In genomic region chr16:9096416-9096952, GRCh38 we compare ENCODE assay signal across 13 cellular contexts. TPM values are rescaled to one million over a fixed set of nuclear protein-coding genes. Genes with fewer than 3 reads are reported as not detected.
DNase-seq lines count a peak whose midpoint lies in the region; ATAC-seq, FAIRE-seq and TF ChIP-seq lines count a peak whose summit lies in the region.
"Had no signal": no experiment of that assay in that cellular context is flagged by ENCODE, and none has a peak within 500 bp of the region (broad histone marks: within the 10 kb centered on the region; RNA-seq: fewer than 3 reads in every experiment).

No MANE protein-coding gene starts in this region.

- no peak overlapping the region for H3K27ac ChIP-seq in HepG2 (ENCODE audit: extremely low read length, insufficient read depth, low read length)
- no peak overlapping the region for H3K27ac ChIP-seq in right lobe of liver
- H3K27ac ChIP-seq in hepatocyte: no peak overlapping the region

- H3K4me1 ChIP-seq in HepG2 (ENCODE audit: insufficient read depth, low read length) (peaks cover 75% of the 10 kb centered on the region), right lobe of liver (peaks cover 2 to 81% (median 31%) of the 10 kb centered on the region in 4 donors), hepatocyte (ENCODE audit: insufficient read depth) (peaks cover 51% of the 10 kb centered on the region)

- no peaks in the 10 kb centered on the region for H3K9me3 Mint-ChIP-seq in activated B cell treated with CpG ODN at 0.5 μM for 24 hours

- no peaks in the 10 kb centered on the region for H3K27me3 Mint-ChIP-seq in activated B cell treated with CpG ODN at 0.5 μM for 24 hours

- no peak for TF ChIP-seq RAD21 in HepG2 (CRISPR knock-in tag; IDR thresholded peaks at IDR 0.05)

- H2AFZ ChIP-seq in HepG2 (ENCODE audit: low read length) (no peak overlapping the region), hepatocyte (no peak overlapping the region)

- no peak for TF ChIP-seq CTCF in HepG2 (CRISPR knock-in tag; IDR thresholded peaks at IDR 0.05)
- TF ChIP-seq CTCF in right lobe of liver (IDR thresholded peaks at IDR 0.05): no peak
- TF ChIP-seq CTCF in activated B cell treated with CpG ODN at 0.5 μM for 24 hours (IDR thresholded peaks at IDR 0.05): no peak
- no peak for TF ChIP-seq CTCF in hepatocyte (IDR thresholded peaks at IDR 0.05; ENCODE audit: poor library complexity)

- no peak overlapping the region for H3K9ac ChIP-seq in HepG2 (ENCODE audit: insufficient read depth, low read depth, low read length)

- BruUV-seq in HepG2 (replicated peaks; lab: Mats Ljungman, UMichigan): no TSS peak

- H3K9me2 ChIP-seq in hepatocyte (replicated peaks; ENCODE audit: insufficient read depth): no peaks in the 10 kb centered on the region

- DNase-seq in HepG2 (ENCODE audit: low spot score) (no peak), right lobe of liver (no peak), activated B cell treated with CpG ODN at 0.5 μM for 24 hours (no peak), hepatocyte (ENCODE audit: low spot score) (no peak), Kasumi-1 (lab: John Stamatoyannopoulos, UW) (no peak), DMS 273 treated with DMSO at 0.1 percent for 48 hours (lab: John Stamatoyannopoulos, UW) (no peak)
- no peak for DNase-seq in central memory CD4-positive, alpha-beta T cell
- DNase-seq: activated CD4-positive, CD25-positive, alpha-beta regulatory T cell treated with anti-CD3 and anti-CD28 coated beads, Interleukin-2, amount 50 U/mL, for 72 hours; amniotic stem cell; NCI-H345; upper lobe of left lung had no signal

- peaks cover 89% of the 10 kb centered on the region for H4K20me1 ChIP-seq in HepG2 (ENCODE audit: insufficient read depth, low read length)
- peaks cover 90% of the 10 kb centered on the region for H4K20me1 ChIP-seq in hepatocyte (ENCODE audit: insufficient read depth, poor library complexity, severe bottlenecking)

- H3K36me3 ChIP-seq in HepG2 (replicated peaks in 1 of 2; ENCODE audit: control insufficient read depth in 1 of 2, insufficient read depth in 2 of 2, low read length in 2 of 2): peaks cover 17 to 49% of the 10 kb centered on the region in 2 experiments
- H3K36me3 ChIP-seq in right lobe of liver: peaks cover 0 to 27% (median 4%) of the 10 kb centered on the region in 4 donors
- H3K36me3 ChIP-seq in hepatocyte (replicated peaks; ENCODE audit: insufficient read depth, low read depth): no peaks in the 10 kb centered on the region

- H3K27me3 ChIP-seq in HepG2 (ENCODE audit: control insufficient read depth in 1 of 2, insufficient read depth in 2 of 2, low read length in 2 of 2): no peaks in the 10 kb centered on the region; a peak in 1 of 5 replicates
- H3K27me3 ChIP-seq in right lobe of liver: no peaks in the 10 kb centered on the region
- no peaks in the 10 kb centered on the region for H3K27me3 ChIP-seq in hepatocyte
- H3K27me3 ChIP-seq: upper lobe of left lung had no signal

- H3K4me3 Mint-ChIP-seq in activated B cell treated with CpG ODN at 0.5 μM for 24 hours: peak overlapping the region; percentile 46

- CTCF ChIA-PET in HepG2 (lab: Yijun Ruan, JAX; ENCODE audit: low intra/inter-chr PET ratio, low total read pairs): no interaction called here
- CTCF ChIA-PET in activated B cell treated with CpG ODN at 0.5 μM for 24 hours (lab: Charles Lee): interaction anchor here (1.3 kb wide), 1 partner anchor 87 kb away, joined by 3 read pairs; no protein-coding TSS in a partner anchor

- H3K4me3 ChIP-seq in HepG2 (replicated peaks in 1 of 3; ENCODE audit: insufficient read depth in 1 of 3, low read depth in 2 of 3, low read length in 3 of 3) (no peak overlapping the region), right lobe of liver (no peak overlapping the region), hepatocyte (no peak overlapping the region)

- TF ChIP-seq POLR2A in HepG2 (IDR thresholded peaks at IDR 0.05; ENCODE audit: insufficient read depth in 1 of 2, low read depth in 2 of 2, low read length in 2 of 2) (no peak), right lobe of liver (IDR thresholded peaks at IDR 0.05) (no peak)

- in situ Hi-C loops in HepG2 (cut with HindIII; ENCODE audit: extremely low pct_ligation_motif_present, low pct_unique_long_range_greater_than_20kb): no loop called here

- ATAC-seq in HepG2: no peak
- no peak for ATAC-seq in right lobe of liver
- ATAC-seq in activated B cell treated with CpG ODN at 0.5 μM for 24 hours (ENCODE audit: low read depth): no peak
- no peak for ATAC-seq in HG03460 (IDR thresholded peaks at IDR 0.05; ENCODE audit: unreplicated experiment)

- TF ChIP-seq EP300 in HepG2 (IDR thresholded peaks at IDR 0.05; ENCODE audit: low read depth in 2 of 2, low read length in 2 of 2): no peak
- TF ChIP-seq EP300 in HepG2 (CRISPR knock-in tag; IDR thresholded peaks at IDR 0.05; ENCODE audit: borderline replicate concordance): no peak

- H3K4me2 ChIP-seq in HepG2 (ENCODE audit: low read depth, low read length) (peak overlapping the region; percentile 98), hepatocyte (peak overlapping the region; percentile 95)

- intact Hi-C loops in HepG2 (cut with micrococcal nuclease; ENCODE audit: unreplicated experiment) (loop anchor here (10.0 kb wide), 2 partner anchors 162 to 422 kb away; partner anchors contain the start of gene ABAT), right lobe of liver (cut with DNase I) (no loop called here), activated B cell treated with CpG ODN at 0.5 μM for 24 hours (cut with micrococcal nuclease) (no loop called here)

- H3K36me3 Mint-ChIP-seq in activated B cell treated with CpG ODN at 0.5 μM for 24 hours (ENCODE audit: low read depth): peaks cover 72% of the 10 kb centered on the region

- peaks cover 99% of the 10 kb centered on the region for H3K79me2 ChIP-seq in HepG2 (ENCODE audit: insufficient read depth, low read length)
- H3K79me2 ChIP-seq in hepatocyte: peaks cover 98% of the 10 kb centered on the region

- no peak for FAIRE-seq in HepG2 (lab: Jason Lieb, UNC)
- FAIRE-seq: H1 had no signal

- POLR2A ChIA-PET in HepG2 (lab: Yijun Ruan, JAX): interaction anchor here (0.7 to 1.0 kb wide), 3 partner anchors 10 to 21 kb away, joined by 3 to 4 read pairs (median 3); no protein-coding TSS in a partner anchor
- POLR2A ChIA-PET in activated B cell treated with CpG ODN at 0.5 μM for 24 hours (lab: Charles Lee): interaction anchor here (0.5 to 0.7 kb wide), 2 partner anchors 36 to 206 kb away, joined by 4 to 6 read pairs; no protein-coding TSS in a partner anchor

- peak overlapping the region; percentile 35 for H3K27ac Mint-ChIP-seq in activated B cell treated with CpG ODN at 0.5 μM for 24 hours

- H3K4me1 Mint-ChIP-seq in activated B cell treated with CpG ODN at 0.5 μM for 24 hours: peaks cover 82% of the 10 kb centered on the region

- no peaks in the 10 kb centered on the region for H3K9me3 ChIP-seq in HepG2 (ENCODE audit: low read length)
- no peaks in the 10 kb centered on the region for H3K9me3 ChIP-seq in right lobe of liver
- H3K9me3 ChIP-seq in hepatocyte (ENCODE audit: low read depth): no peaks in the 10 kb centered on the region
- H3K9me3 ChIP-seq: upper lobe of left lung had no signal

- WGBS in HepG2 (ENCODE audit: low lambda C conversion rate): 93% methylated on average over 2 of the region's 2 CpGs
- WGBS in right lobe of liver (ENCODE audit: insufficient coverage, low coverage, low lambda C conversion rate, missing lambda C conversion rate): 79% methylated on average over 2 of the region's 2 CpGs
- 89% methylated on average over 2 of the region's 2 CpGs for WGBS in hepatocyte (ENCODE audit: low lambda C conversion rate, missing lambda C conversion rate)

RNA-seq across cellular contexts. Expression of gene HAPSTR1, which starts 5.0 kb away (rescaled TPM):
- 83.2 and 98.4 TPM in 2 replicates for total RNA-seq in HepG2 (2016; rRNA removed; fragmentation: Illumina TruSeq; extraction: Trizol)
- total RNA-seq in HepG2 (2016; cell fraction: cytosol; rRNA removed; fragmentation: Illumina TruSeq; extraction: Trizol; ENCODE audit: low read depth): 7.8 and 8.2 TPM in 2 replicates
- total RNA-seq in HepG2 (2016; cell fraction: insoluble cytoplasmic fraction; rRNA removed; fragmentation: Illumina TruSeq; extraction: Trizol): 84.4 and 87.6 TPM in 2 replicates
- total RNA-seq in HepG2 (2016; cell fraction: membrane; rRNA removed; fragmentation: Illumina TruSeq; extraction: Trizol): 37.9 and 42.3 TPM in 2 replicates
- 61.0 and 71.2 TPM in 2 replicates for total RNA-seq in HepG2 (2016; cell fraction: nucleus; rRNA removed; fragmentation: Illumina TruSeq; extraction: Trizol)
- 23.6 and 25.2 TPM in 2 replicates for polyA plus RNA-seq in HepG2 (2011; rRNA removed)
- polyA plus RNA-seq in HepG2 (2011; cell fraction: cytosol; rRNA removed): 10.9 and 17.5 TPM in 2 replicates
- 18.7 and 24.1 TPM in 2 replicates for polyA plus RNA-seq in HepG2 (2011; cell fraction: nucleus; rRNA removed)
- polyA plus RNA-seq in HepG2 (2012): 23.7 and 25.0 TPM in 2 replicates
- 2.8 and 3.6 TPM in 2 replicates for polyA plus RNA-seq in HepG2 (2016; cell fraction: cytosol; fragmentation: Illumina TruSeq; extraction: Trizol; ENCODE audit: low read depth)
- polyA plus RNA-seq in HepG2 (2016; cell fraction: insoluble cytoplasmic fraction; fragmentation: Illumina TruSeq; extraction: Trizol; ENCODE audit: low read depth): 37.1 and 37.6 TPM in 2 replicates
- 13.0 and 13.5 TPM in 2 replicates for polyA plus RNA-seq in HepG2 (2016; cell fraction: membrane; fragmentation: Illumina TruSeq; extraction: Trizol; ENCODE audit: low read depth)
- 44.6 and 47.8 TPM in 2 replicates for polyA plus RNA-seq in HepG2 (2016; cell fraction: nucleus; fragmentation: Illumina TruSeq; extraction: Trizol; ENCODE audit: insufficient read depth, low read depth)
- polyA minus RNA-seq in HepG2 (2011; rRNA and poly(A)+ RNA removed; ENCODE audit: low replicate concordance): 32.6 and 37.5 TPM in 2 replicates
- 34.0 and 41.8 TPM in 2 replicates for polyA minus RNA-seq in HepG2 (2011; cell fraction: cytosol; rRNA and poly(A)+ RNA removed)
- 81.2 and 89.8 TPM in 2 replicates for polyA minus RNA-seq in HepG2 (2011; cell fraction: nucleus; rRNA and poly(A)+ RNA removed)
- 10 to 100 TPM; 23.6 to 34.8 (median 28.3) TPM for total RNA-seq in right lobe of liver
- total RNA-seq in activated B cell treated with CpG ODN at 0.5 μM for 24 hours: 77.0 and 85.6 TPM in 2 replicates
- 58.4 and 69.0 TPM in 2 replicates for total RNA-seq in hepatocyte
- polyA plus RNA-seq in hepatocyte: 20.2 and 21.4 TPM in 2 replicates
